In genomic region chr1:53220962-53221286, GRCh38 we compare ENCODE assay signal across 8 cellular contexts. TPM values are rescaled to one million over a fixed set of nuclear protein-coding genes. Genes with fewer than 3 reads are reported as not detected.
DNase-seq lines count a peak whose midpoint lies in the region; ATAC-seq and TF ChIP-seq lines count a peak whose summit lies in the region.

No MANE protein-coding gene starts in this region.

- TF ChIP-seq CTCF in right atrium auricular region (IDR thresholded peaks at IDR 0.05) (no peak), cardiac fibroblast (IDR thresholded peaks at IDR 0.05; ENCODE audit: low read depth, low read length) (no peak)

- H3K4me1 ChIP-seq in right atrium auricular region (peaks cover 0 to 15% of the 10 kb centered on the region in 2 donors), mononuclear cell (ENCODE audit: insufficient read depth, low read length) (peaks cover 20% of the 10 kb centered on the region)

- H3K4me3 ChIP-seq in right atrium auricular region (peak overlapping the region; percentile 73 to 82), cardiac fibroblast (replicated peaks in 1 of 2; ENCODE audit: low read depth in 2 of 2, low read length in 2 of 2) (peak overlapping the region; percentile 81 to 99), mononuclear cell (ENCODE audit: low read length) (peak overlapping the region; percentile 84)

- no peaks in the 10 kb centered on the region for H3K9me3 ChIP-seq in right atrium auricular region
- no peaks in the 10 kb centered on the region for H3K9me3 ChIP-seq in mononuclear cell (ENCODE audit: low read depth, low read length)

- ATAC-seq in left cardiac atrium (no peak), GM18511 (IDR thresholded peaks at IDR 0.05; ENCODE audit: unreplicated experiment) (no peak), GM19397 (IDR thresholded peaks at IDR 0.05; ENCODE audit: unreplicated experiment) (no peak)

- DNase-seq in right atrium auricular region (ENCODE audit: low spot score), result no peak
- DNase-seq in left cardiac atrium, result no peak
- DNase-seq in cardiac fibroblast (ENCODE audit: low read depth in 2 of 2), result no peak
- DNase-seq in head of caudate nucleus, result no peak
- no peak for DNase-seq in GM03348 (ENCODE audit: low spot score)

- intact Hi-C loops in left cardiac atrium (cut with DNase I) (no loop called here), head of caudate nucleus (cut with DNase I) (loop anchor here (1.0 kb wide), 1 partner anchor 17 kb away; the partner anchor contains the start of gene MAGOH)

- peak overlapping the region; percentile 94 for H3K27ac ChIP-seq in right atrium auricular region

- H3K27me3 ChIP-seq in right atrium auricular region (no peaks in the 10 kb centered on the region), mononuclear cell (ENCODE audit: insufficient read depth, low read length) (no peaks in the 10 kb centered on the region)

- peaks cover 7% of the 10 kb centered on the region for H3K36me3 ChIP-seq in right atrium auricular region

RNA-seq across cellular contexts. Expression of gene CZIB, which starts 0.5 kb away (rescaled TPM):
- total RNA-seq in right atrium auricular region (10 to 100 TPM; 36.8 to 38.2 TPM), left cardiac atrium (10 to 100 TPM; 42.4 to 53.7 TPM), mononuclear cell (24.8 TPM)

RNA-seq across cellular contexts. Expression of gene MAGOH, which starts 17.4 kb away (rescaled TPM):
- 10 to 100 TPM; 21.9 to 22.1 TPM for total RNA-seq in right atrium auricular region
- 10 to 100 TPM; 26.1 to 26.4 TPM for total RNA-seq in left cardiac atrium
- 63.0 TPM for total RNA-seq in mononuclear cell

RNA-seq across cellular contexts. Expression of gene CPT2, which starts 24.3 kb away (rescaled TPM):
- total RNA-seq in right atrium auricular region (10 to 100 TPM; 16.0 to 33.6 TPM), left cardiac atrium (10 to 100 TPM; 15.2 to 16.7 TPM), mononuclear cell (13.7 TPM)
